8 cellular contexts compared by ENCODE assay signal in genomic region chr10:93420944-93421343, GRCh38.
A peak's percentile ranks its signal among the peaks of the same experiment; 100 is the strongest.
DNase-seq lines count a peak whose midpoint lies in the region; ATAC-seq and TF ChIP-seq lines count a peak whose summit lies in the region.
"Not testable (repeated sequence)": the region's sequence is repeated elsewhere in the genome, so short reads cannot be mapped to it uniquely, and the experiment has no call there.

No MANE protein-coding gene starts in this region.

- in situ Hi-C loops in Panc1 (cut with HindIII; ENCODE audit: low pct_unique_long_range_greater_than_20kb, low sequenced_read_pairs): not testable (repeated sequence)

- H3K27ac ChIP-seq in GM23338 (ENCODE audit: low read depth) (peak overlapping the region; percentile 12; the same call in 1 of the 2 replicates), Panc1 (ENCODE audit: low read length) (0 out of 2 replicates have a peak overlapping the region, but pooled peaks have one; percentile 3), cardiac muscle cell (peak overlapping the region; percentile 91), lower lobe of right lung (peak overlapping the region; percentile 7), parathyroid adenoma (peak overlapping the region; percentile 69), temporal lobe (ENCODE audit: low read depth, low read length) (peak overlapping the region; percentile 56), aorta (ENCODE audit: low read depth in 1 of 2, low read length in 2 of 2) (peak overlapping the region; percentile 23 to 70)
- not testable (repeated sequence) for H3K27ac ChIP-seq in colonic mucosa

- not testable (repeated sequence) for H3F3A ChIP-seq in GM23338 (replicated peaks; ENCODE audit: low read depth)

- POLR2A ChIA-PET in Panc1 (lab: Charles Lee): interaction anchor here (0.6 kb wide), 1 partner anchor 1724 kb away, joined by 3 read pairs; no protein-coding TSS in a partner anchor

- intact Hi-C loops in Panc1 (cut with micrococcal nuclease; ENCODE audit: unreplicated experiment); lower lobe of right lung (cut with DNase I): not testable (repeated sequence)
- intact Hi-C loops in colonic mucosa (cut with DNase I): loop anchor here (5.0 kb wide), 1 partner anchor 39 kb away; no protein-coding TSS in a partner anchor
- intact Hi-C loops in aorta (cut with DNase I): loop anchor here (2.0 to 5.0 kb wide), 2 partner anchors 38 to 61 kb away; partner anchors contain the start of gene MYOF (in 1 of the 2)

- not testable (repeated sequence) for DNase-seq in GM23338 (ENCODE audit: low spot score); Panc1 (ENCODE audit: low read depth, low spot score); cardiac muscle cell (ENCODE audit: low read depth in 1 of 2, low spot score in 1 of 2); lower lobe of right lung; aorta
- DNase-seq in colonic mucosa: peak; percentile 11

- TF ChIP-seq CTCF in GM23338 (conservative IDR thresholded peaks at IDR 0.05; ENCODE audit: low read depth in 2 of 2); Panc1 (IDR thresholded peaks at IDR 0.05); colonic mucosa (IDR thresholded peaks at IDR 0.05); cardiac muscle cell (IDR thresholded peaks at IDR 0.05; ENCODE audit: low read depth, low read length); lower lobe of right lung (IDR thresholded peaks at IDR 0.05); parathyroid adenoma (IDR thresholded peaks at IDR 0.05): not testable (repeated sequence)

- BruUV-seq in Panc1 (replicated peaks; lab: Mats Ljungman, UMichigan): not testable (repeated sequence)

- H3K4me1 Mint-ChIP-seq in GM23338: peaks cover 28% of the 10 kb centered on the region

- WGBS in aorta, 2 donors: 20 to 22% methylated on average over 3 of the region's 3 CpGs

- CTCF ChIA-PET in Panc1 (lab: Charles Lee): not testable (repeated sequence)

- ATAC-seq in GM23338; Panc1; lower lobe of right lung; aorta (ENCODE audit: low FRiP score): not testable (repeated sequence)

- H3K27ac Mint-ChIP-seq in GM23338: peak overlapping the region; percentile 69; the same call in 1 of the 2 replicates

- H3K4me3 ChIP-seq in GM23338; Panc1 (ENCODE audit: low read depth in 2 of 2, low read length in 2 of 2); colonic mucosa; cardiac muscle cell; lower lobe of right lung; parathyroid adenoma (ENCODE audit: low read depth, low read length); aorta (ENCODE audit: low read length in 2 of 2): not testable (repeated sequence)

- H3K9me2 ChIP-seq in GM23338 (ENCODE audit: insufficient read depth): not testable (repeated sequence)

- H3K79me2 ChIP-seq in GM23338 (replicated peaks; ENCODE audit: insufficient read depth); parathyroid adenoma: not testable (repeated sequence)

- not testable (repeated sequence) for H4K20me1 ChIP-seq in GM23338 (replicated peaks; ENCODE audit: insufficient read depth)

- not testable (repeated sequence) for H3K4me3 Mint-ChIP-seq in GM23338

- H3K4me2 ChIP-seq in GM23338 (0 out of 2 replicates have a peak overlapping the region, but pooled peaks have one; percentile 62), parathyroid adenoma (ENCODE audit: low read length) (peak overlapping the region; percentile 21)

- H3K27me3 ChIP-seq in GM23338 (ENCODE audit: insufficient read depth); Panc1 (ENCODE audit: control insufficient read depth, insufficient read depth, low read length); colonic mucosa; cardiac muscle cell; lower lobe of right lung (ENCODE audit: low read depth); parathyroid adenoma (ENCODE audit: control insufficient read depth, insufficient read depth, low read length); aorta (ENCODE audit: control insufficient read depth in 1 of 2, insufficient read depth in 2 of 2, low read length in 1 of 2): not testable (repeated sequence)

- H3K9me3 ChIP-seq in Panc1 (ENCODE audit: control insufficient read depth, insufficient read depth, low read depth, low read length); colonic mucosa; cardiac muscle cell (ENCODE audit: low read depth); lower lobe of right lung; parathyroid adenoma (ENCODE audit: control insufficient read depth, low read length); aorta (ENCODE audit: control insufficient read depth, low read length): not testable (repeated sequence)

- not testable (repeated sequence) for H3K9ac ChIP-seq in colonic mucosa (ENCODE audit: low read depth in 2 of 2, low read length in 2 of 2); parathyroid adenoma

- H3K9me3 Mint-ChIP-seq in GM23338: not testable (repeated sequence)

- not testable (repeated sequence) for H3K36me3 Mint-ChIP-seq in GM23338 (ENCODE audit: low read depth)

- H3K4me1 ChIP-seq in GM23338 (ENCODE audit: insufficient read depth) (peaks cover 26% of the 10 kb centered on the region), cardiac muscle cell (ENCODE audit: low read depth) (peaks cover 34% of the 10 kb centered on the region), lower lobe of right lung (peaks cover 34% of the 10 kb centered on the region), parathyroid adenoma (peaks cover 53% of the 10 kb centered on the region)
- H3K4me1 ChIP-seq in Panc1 (ENCODE audit: control insufficient read depth, insufficient read depth, low read length); colonic mucosa; aorta (ENCODE audit: control insufficient read depth in 1 of 2, insufficient read depth in 2 of 2, low read length in 2 of 2): not testable (repeated sequence)

- not testable (repeated sequence) for H3K27me3 Mint-ChIP-seq in GM23338 (ENCODE audit: insufficient read depth, low read depth, poor library complexity)

- H2AFZ ChIP-seq in GM23338: peak overlapping the region; percentile 57; the same call in 1 of the 2 replicates
- peak overlapping the region; percentile 17 for H2AFZ ChIP-seq in parathyroid adenoma

- not testable (repeated sequence) for H3K36me3 ChIP-seq in GM23338 (ENCODE audit: insufficient read depth); colonic mucosa; cardiac muscle cell; parathyroid adenoma (ENCODE audit: control insufficient read depth, insufficient read depth, low read length); aorta (ENCODE audit: control insufficient read depth in 1 of 2, insufficient read depth in 2 of 2, low read length in 1 of 2)
- H3K36me3 ChIP-seq in Panc1 (ENCODE audit: control insufficient read depth, insufficient read depth, low read length): peaks cover 31% of the 10 kb centered on the region
- H3K36me3 ChIP-seq in lower lobe of right lung: peaks cover 24% of the 10 kb centered on the region
